In genomic region chr2:118231759-118232158, GRCh38 we compare ENCODE assay signal across 13 cellular contexts.
"Had no signal": no experiment of that assay in that cellular context is flagged by ENCODE, and none has a peak within 500 bp of the region (broad histone marks: within the 10 kb centered on the region; RNA-seq: fewer than 3 reads in every experiment).

No MANE protein-coding gene starts in this region.

- H3K4me3 Mint-ChIP-seq: naive thymus-derived CD4-positive, alpha-beta T cell; nephron progenitor cell; type B pancreatic cell had no signal

- H3K4me1 Mint-ChIP-seq: naive thymus-derived CD4-positive, alpha-beta T cell had no signal

- H3K27ac ChIP-seq: foreskin keratinocyte, hepatocyte, ovary, right atrium auricular region had no signal

- H3K4me2 ChIP-seq: hepatocyte had no signal

- H3K4me1 ChIP-seq: foreskin keratinocyte, right atrium auricular region had no signal

- H3K36me3 Mint-ChIP-seq: naive thymus-derived CD4-positive, alpha-beta T cell; type B pancreatic cell had no signal

- H2AFZ ChIP-seq: hepatocyte had no signal

- H3K9me3 Mint-ChIP-seq: nephron progenitor cell had no signal

- ATAC-seq: foreskin keratinocyte; naive thymus-derived CD4-positive, alpha-beta T cell had no signal

- H3K79me2 ChIP-seq: hepatocyte had no signal

- FAIRE-seq: small intestine, urothelium cell line had no signal

- H3K27ac Mint-ChIP-seq: naive thymus-derived CD4-positive, alpha-beta T cell; nephron progenitor cell; type B pancreatic cell had no signal

- H3K9me3 ChIP-seq: ovary, right atrium auricular region had no signal

- DNase-seq: foreskin keratinocyte; kidney glomerular epithelial cell; mesendoderm; naive thymus-derived CD4-positive, alpha-beta T cell; nephron progenitor cell; ovary; small intestine; stimulated activated CD4-positive, alpha-beta T cell treated with anti-CD3 and anti-CD28 coated beads, Interleukin-12 subunit alpha, Interleukin-12 subunit beta, amount 100 ng/mL, for 4 hours; stimulated activated naive CD4-positive, alpha-beta T cell treated with Interleukin-2 at 50 U/mL for 16 hours had no signal

- H3K27me3 ChIP-seq: ovary, right atrium auricular region had no signal

- H3K4me3 ChIP-seq: hepatocyte, ovary, right atrium auricular region had no signal

- H3K36me3 ChIP-seq: ovary, right atrium auricular region had no signal
